In the genomic region with DNA sequence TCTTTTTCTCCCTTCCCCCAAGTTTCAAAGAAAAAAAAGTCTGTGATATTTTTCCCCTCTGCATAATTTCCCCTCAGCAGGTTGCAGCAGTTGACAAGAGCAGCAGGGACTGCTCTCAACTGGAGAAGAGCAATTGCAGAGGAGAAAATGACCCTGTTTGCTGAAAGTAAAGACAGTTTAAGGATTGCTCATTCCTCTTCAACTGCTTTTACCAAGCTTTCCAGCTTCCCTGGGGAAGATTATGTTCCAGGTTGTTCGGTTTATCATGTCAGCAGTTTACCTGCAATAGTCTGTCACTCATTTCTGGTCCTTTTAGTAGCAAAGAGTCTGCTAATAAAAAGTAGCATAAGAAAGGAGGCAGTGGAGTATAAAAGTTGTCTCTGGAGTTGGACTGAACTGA, we compare ENCODE assay signal across 27 cellular contexts.
"Had no signal": no experiment of that assay in that cellular context is flagged by ENCODE, and none has a peak within 500 bp of the region (broad histone marks: within the 10 kb centered on the region; RNA-seq: fewer than 3 reads in every experiment).

No MANE protein-coding gene starts in this region.

- H3K27ac Mint-ChIP-seq: activated CD8-positive, alpha-beta T cell treated with anti-CD3 and anti-CD28 coated beads, Interleukin-2, amount 10 ng/mL, durations not matched to agents 7 days and 5 days; activated naive CD4-positive, alpha-beta T cell treated with anti-CD3 and anti-CD28 coated beads, Interleukin-2, amount 10 ng/mL, durations not matched to agents 7 days and 5 days; activated naive CD8-positive, alpha-beta T cell treated with anti-CD3 and anti-CD28 coated beads, Interleukin-2, amount 50 U/mL, for 24 hours; activated T-cell treated with anti-CD3 and anti-CD28 coated beads, Interleukin-2, amount 50 U/mL, for 24 hours had no signal

- DNase-seq: activated CD4-positive, alpha-beta T cell treated with anti-CD3 and anti-CD28 coated beads for 1 hour; activated CD4-positive, alpha-beta T cell treated with anti-CD3 and anti-CD28 coated beads for 48 hours; activated CD4-positive, alpha-beta T cell treated with anti-CD3 and anti-CD28 coated beads, Interleukin-2, amount 50 U/mL, for 48 hours; activated CD4-positive, CD25-positive, alpha-beta regulatory T cell; activated CD8-positive, alpha-beta T cell treated with anti-CD3 and anti-CD28 coated beads, Interleukin-2, amount 10 ng/mL, durations not matched to agents 7 days and 5 days; activated naive CD4-positive, alpha-beta T cell treated with anti-CD3 and anti-CD28 coated beads, Interleukin-2, amount 10 ng/mL, durations not matched to agents 7 days and 5 days; activated naive CD8-positive, alpha-beta T cell treated with anti-CD3 and anti-CD28 coated beads, Interleukin-2, amount 50 U/mL, for 24 hours; activated T-cell treated with anti-CD3 and anti-CD28 coated beads, Interleukin-2, amount 50 U/mL, for 24 hours; central memory CD4-positive, alpha-beta T cell; IMR-90; Karpas-422; KBM-7; NCI-H1105; NCI-H1436 treated with DMSO at 0.1 percent for 48 hours; NCI-H187; NCI-H2029 treated with DMSO at 0.1 percent for 48 hours; NCI-H510A treated with DMSO at 0.1 percent for 48 hours; NCI-H526 treated with DMSO at 0.1 percent for 48 hours; NCI-H774; SHP77; SJCRH30; T1000; WERI-Rb-1 had no signal

- H3K4me3 Mint-ChIP-seq: activated CD8-positive, alpha-beta T cell treated with anti-CD3 and anti-CD28 coated beads, Interleukin-2, amount 10 ng/mL, durations not matched to agents 7 days and 5 days; activated naive CD4-positive, alpha-beta T cell treated with anti-CD3 and anti-CD28 coated beads, Interleukin-2, amount 10 ng/mL, durations not matched to agents 7 days and 5 days; activated naive CD8-positive, alpha-beta T cell; activated naive CD8-positive, alpha-beta T cell treated with anti-CD3 and anti-CD28 coated beads, Interleukin-2, amount 50 U/mL, for 24 hours; activated T-cell treated with anti-CD3 and anti-CD28 coated beads, Interleukin-2, amount 50 U/mL, for 24 hours had no signal

- H3K9me3 Mint-ChIP-seq: activated naive CD4-positive, alpha-beta T cell treated with anti-CD3 and anti-CD28 coated beads, Interleukin-2, amount 10 ng/mL, durations not matched to agents 7 days and 5 days; brain had no signal

- H3K27ac ChIP-seq: SJCRH30, SK-N-MC, WERI-Rb-1 had no signal

- H3K27me3 ChIP-seq: SJCRH30 had no signal

- ATAC-seq: activated CD8-positive, alpha-beta T cell treated with anti-CD3 and anti-CD28 coated beads, Interleukin-2, amount 10 ng/mL, durations not matched to agents 7 days and 5 days; activated naive CD8-positive, alpha-beta T cell treated with anti-CD3 and anti-CD28 coated beads, Interleukin-2, amount 50 U/mL, for 24 hours; Panc1 had no signal

- H3K4me1 ChIP-seq: SJCRH30 had no signal

- H3K4me1 Mint-ChIP-seq: brain had no signal
